Comparison of ENCODE assay signal across 10 cellular contexts in the genomic region with DNA sequence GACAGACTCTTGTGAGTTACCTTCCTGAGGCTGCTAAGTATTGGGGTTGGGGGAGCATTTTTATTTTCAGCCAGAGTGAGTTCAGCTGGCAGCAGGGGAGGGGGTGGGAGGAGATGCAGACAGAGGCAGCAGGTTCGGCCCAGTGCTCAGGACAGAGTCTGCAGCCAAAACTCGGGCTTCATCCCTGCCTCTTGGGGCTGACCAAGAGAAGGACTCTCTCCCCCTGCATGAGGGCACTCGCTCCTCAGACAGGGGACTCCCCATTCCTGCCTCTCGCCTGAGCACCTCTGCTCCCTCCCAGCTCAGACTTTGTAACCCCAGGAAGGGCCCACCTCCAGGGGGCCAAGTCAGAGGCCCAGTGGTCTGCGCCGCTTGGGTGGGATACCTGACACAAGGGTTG. TPM values are rescaled to one million over a fixed set of nuclear protein-coding genes. Genes with fewer than 3 reads are reported as not detected.
A peak's percentile ranks its signal among the peaks of the same experiment; 100 is the strongest.
DNase-seq lines count a peak whose midpoint lies in the region; ATAC-seq and TF ChIP-seq lines count a peak whose summit lies in the region.
"Had no signal": no experiment of that assay in that cellular context is flagged by ENCODE, and none has a peak within 500 bp of the region (broad histone marks: within the 10 kb centered on the region; RNA-seq: fewer than 3 reads in every experiment).

No MANE protein-coding gene starts in this region.

- H3K9me3 ChIP-seq in CD4-positive, alpha-beta memory T cell (ENCODE audit: control insufficient read depth in 1 of 2, low read length in 2 of 2), result no peaks in the 10 kb centered on the region
- H3K9me3 ChIP-seq in IMR-90 (ENCODE audit: control insufficient read depth, insufficient read depth, low read length) (no peaks in the 10 kb centered on the region), prostate gland (no peaks in the 10 kb centered on the region)
- H3K9me3 ChIP-seq: neutrophil had no signal

- peaks cover 43% of the 10 kb centered on the region for H3K4me1 ChIP-seq in CD4-positive, alpha-beta memory T cell (ENCODE audit: insufficient read depth, low read length)
- H3K4me1 ChIP-seq in IMR-90 (ENCODE audit: control insufficient read depth, insufficient read depth, low read length) (peaks cover 32% of the 10 kb centered on the region), prostate gland (replicated peaks) (peaks cover 38% of the 10 kb centered on the region)

- H3K4ac ChIP-seq in IMR-90 (ENCODE audit: low read depth, low read length), result no peak overlapping the region

- no peak overlapping the region; a peak in 1 of 4 replicates for H4K8ac ChIP-seq in IMR-90 (ENCODE audit: low read depth in 2 of 2, low read length in 2 of 2)

- no peak overlapping the region for H2AK5ac ChIP-seq in IMR-90 (ENCODE audit: low read depth, low read length)

- POLR2A ChIA-PET in CD4-positive, alpha-beta memory T cell (lab: Charles Lee; ENCODE audit: partially characterized antibody), result interaction anchor here (2.9 kb wide), 1 partner anchor 44 kb away, joined by 18 read pairs; the partner anchor contains the start of gene SIVA1
- POLR2A ChIA-PET in IMR-90 (lab: Charles Lee; ENCODE audit: unreplicated experiment), result no interaction called here

- peaks cover 10% of the 10 kb centered on the region for H3K9me1 ChIP-seq in IMR-90 (ENCODE audit: insufficient read depth, low read length)

- peak overlapping the region; percentile 70 to 95 (median 85) for H3K27ac Mint-ChIP-seq in CD4-positive, alpha-beta memory T cell
- no peak overlapping the region for H3K27ac Mint-ChIP-seq in dendritic cell treated with granulocyte-macrophage colony-stimulating factor and Interleukin-4, amounts not matched to agents 40 ng/mL and 50 ng/mL, for 4 days

- H3K9ac ChIP-seq in IMR-90 (ENCODE audit: low read depth, low read length), result no peak overlapping the region

- no peaks in the 10 kb centered on the region for H3K27me3 ChIP-seq in CD4-positive, alpha-beta memory T cell (ENCODE audit: insufficient read depth, low read length)
- H3K27me3 ChIP-seq in IMR-90 (ENCODE audit: control insufficient read depth, insufficient read depth, low read length), result no peaks in the 10 kb centered on the region
- no peaks in the 10 kb centered on the region for H3K27me3 ChIP-seq in prostate gland (replicated peaks; ENCODE audit: insufficient read depth)

- no peak overlapping the region for H4K91ac ChIP-seq in IMR-90 (ENCODE audit: insufficient read depth, low read depth, low read length)

- H2BK5ac ChIP-seq in IMR-90 (ENCODE audit: low read depth, low read length, poor library complexity, severe bottlenecking), result no peak overlapping the region

- CTCF ChIA-PET in CD4-positive, alpha-beta memory T cell (lab: Charles Lee; ENCODE audit: partially characterized antibody), result interaction anchor here (0.9 to 1.3 kb wide), 2 partner anchors 25 to 29 kb away, joined by 3 read pairs; no protein-coding TSS in a partner anchor
- CTCF ChIA-PET in IMR-90 (lab: Yijun Ruan, JAX), result no interaction called here

- no peak for DNase-seq in CD4-positive, alpha-beta memory T cell
- DNase-seq in IMR-90, result no peak
- no peak for DNase-seq in prostate gland (ENCODE audit: low spot score)
- DNase-seq in superior temporal gyrus (ENCODE audit: extremely low spot score), result no peak
- DNase-seq: EL; stimulated activated CD4-positive, alpha-beta T cell treated with anti-CD3 and anti-CD28 coated beads, Interleukin-2, amount 100 ng/mL, for 48 hours had no signal

- H3K4me3 ChIP-seq in CD4-positive, alpha-beta memory T cell (ENCODE audit: low read length in 2 of 2), result no peak overlapping the region
- H3K4me3 ChIP-seq in IMR-90 (ENCODE audit: insufficient read depth, low read depth, low read length) (no peak overlapping the region), prostate gland (no peak overlapping the region)

- no peak overlapping the region for H2BK120ac ChIP-seq in IMR-90 (ENCODE audit: low read depth, low read length)

- intact Hi-C loops in CD4-positive, alpha-beta memory T cell (cut with micrococcal nuclease), result no loop called here
- intact Hi-C loops in IMR-90 (cut with micrococcal nuclease) (no loop called here), prostate gland (cut with DNase I) (no loop called here)
- intact Hi-C loops in dendritic cell treated with granulocyte-macrophage colony-stimulating factor and Interleukin-4, amounts not matched to agents 40 ng/mL and 50 ng/mL, for 4 days (cut with micrococcal nuclease), result no loop called here

- H3K4me2 ChIP-seq in IMR-90 (ENCODE audit: low read depth, low read length), result no peak overlapping the region

- peaks cover 32% of the 10 kb centered on the region for H4K20me1 ChIP-seq in IMR-90 (ENCODE audit: insufficient read depth, low read length)

- no peak overlapping the region for H2AFZ ChIP-seq in IMR-90 (replicated peaks; ENCODE audit: low read length, poor library complexity)

- H4K5ac ChIP-seq in IMR-90 (ENCODE audit: low read depth, low read length), result no peak overlapping the region

- no CpG with 5 or more reads among the region's 6 CpGs for WGBS in IMR-90 (ENCODE audit: extremely low coverage in 2 of 2, insufficient read length in 1 of 2), 2 experiments
- WGBS in prostate gland, result 59% methylated on average over 4 of the region's 6 CpGs

- TF ChIP-seq CTCF in IMR-90 (conservative IDR thresholded peaks at IDR 0.05; ENCODE audit: low read depth, low read length) (no peak), prostate gland (IDR thresholded peaks at IDR 0.05) (no peak)

- H3K9me3 Mint-ChIP-seq in CD4-positive, alpha-beta memory T cell, result no peaks in the 10 kb centered on the region
- H3K9me3 Mint-ChIP-seq in dendritic cell treated with granulocyte-macrophage colony-stimulating factor and Interleukin-4, amounts not matched to agents 40 ng/mL and 50 ng/mL, for 4 days, result no peaks in the 10 kb centered on the region

- no peak overlapping the region for H3K23ac ChIP-seq in IMR-90 (ENCODE audit: low read depth, low read length)

- H3K79me1 ChIP-seq in IMR-90 (ENCODE audit: low read depth in 1 of 2, low read length in 2 of 2), result peaks cover 0 to 34% of the 10 kb centered on the region in 2 experiments; a peak in 3 of 4 replicates

- H3K36me3 ChIP-seq in CD4-positive, alpha-beta memory T cell (ENCODE audit: insufficient read depth, low read length), result no peaks in the 10 kb centered on the region
- H3K36me3 ChIP-seq in IMR-90 (ENCODE audit: control insufficient read depth, insufficient read depth, low read length) (peaks cover 9% of the 10 kb centered on the region; the same call in 1 of the 2 replicates), prostate gland (no peaks in the 10 kb centered on the region)

- H3K27ac ChIP-seq in CD4-positive, alpha-beta memory T cell (ENCODE audit: low read depth, low read length), result no peak overlapping the region
- H3K27ac ChIP-seq in IMR-90 (ENCODE audit: insufficient read depth, low read length) (no peak overlapping the region), prostate gland (peak overlapping the region; percentile 89 to 99)

- peaks cover 22 to 60% (median 42%) of the 10 kb centered on the region in 4 donors for H3K4me1 Mint-ChIP-seq in CD4-positive, alpha-beta memory T cell
- H3K4me1 Mint-ChIP-seq in dendritic cell treated with granulocyte-macrophage colony-stimulating factor and Interleukin-4, amounts not matched to agents 40 ng/mL and 50 ng/mL, for 4 days (ENCODE audit: low read depth), result peaks cover 80% of the 10 kb centered on the region

- H3K4me3 Mint-ChIP-seq in CD4-positive, alpha-beta memory T cell, result peak overlapping the region; percentile 74 to 85 (median 82)
- peak overlapping the region; percentile 71 for H3K4me3 Mint-ChIP-seq in dendritic cell treated with granulocyte-macrophage colony-stimulating factor and Interleukin-4, amounts not matched to agents 40 ng/mL and 50 ng/mL, for 4 days

- H3K14ac ChIP-seq in IMR-90 (replicated peaks; ENCODE audit: low read depth, low read length), result no peak overlapping the region

- H3K18ac ChIP-seq in IMR-90 (ENCODE audit: low read depth, low read length), result no peak overlapping the region

- no peak overlapping the region for H2BK15ac ChIP-seq in IMR-90 (ENCODE audit: low read depth, low read length)

- H3K27me3 Mint-ChIP-seq in CD4-positive, alpha-beta memory T cell, result no peaks in the 10 kb centered on the region
- peaks cover 23% of the 10 kb centered on the region for H3K27me3 Mint-ChIP-seq in dendritic cell treated with granulocyte-macrophage colony-stimulating factor and Interleukin-4, amounts not matched to agents 40 ng/mL and 50 ng/mL, for 4 days

- in situ Hi-C loops in IMR-90 (cut with MboI; ENCODE audit: low sequenced_read_pairs), result no loop called here

- no TSS peak for BruUV-seq in IMR-90 (replicated peaks; lab: Mats Ljungman, UMichigan)

- H2BK20ac ChIP-seq in IMR-90 (ENCODE audit: low read depth, low read length), result no peak overlapping the region

- TF ChIP-seq RAD21 in IMR-90 (IDR thresholded peaks at IDR 0.05; ENCODE audit: low read length), result no peak

- peak overlapping the region; percentile 57 for H2AK9ac ChIP-seq in IMR-90 (replicated peaks; ENCODE audit: low read depth, low read length, poor library complexity)

- no peak overlapping the region for H3K56ac ChIP-seq in IMR-90 (ENCODE audit: extremely low read depth, insufficient read depth, low read length)

- no peak for TF ChIP-seq POLR2A in IMR-90 (IDR thresholded peaks at IDR 0.05; ENCODE audit: low read depth, low read length)
- TF ChIP-seq POLR2A in prostate gland (IDR thresholded peaks at IDR 0.05), result no peak

- peaks cover 0 to under 1% of the 10 kb centered on the region in 2 donors for H3K36me3 Mint-ChIP-seq in CD4-positive, alpha-beta memory T cell
- H3K36me3 Mint-ChIP-seq in dendritic cell treated with granulocyte-macrophage colony-stimulating factor and Interleukin-4, amounts not matched to agents 40 ng/mL and 50 ng/mL, for 4 days (ENCODE audit: low read depth), result peaks cover 37% of the 10 kb centered on the region

- no peak for ATAC-seq in IMR-90 (ENCODE audit: low read depth)
- no peak for ATAC-seq in GM18873 (IDR thresholded peaks at IDR 0.05; ENCODE audit: low FRiP score, unreplicated experiment)
- no peak for ATAC-seq in HG02981 (IDR thresholded peaks at IDR 0.05; ENCODE audit: unreplicated experiment)

- dilution Hi-C loops in IMR-90 (cut with HindIII; ENCODE audit: low sequenced_read_pairs, unreplicated experiment), result no loop called here

RNA-seq across cellular contexts. Expression of gene AKT1, which starts 1.1 kb away (rescaled TPM):
- total RNA-seq in CD4-positive, alpha-beta memory T cell, result 10 to 100 TPM; 88.7 to 90.5 TPM
- 10 to 100 TPM in 1 of 2 donors, 1 to 10 TPM in 1; 5.3 to 23.5 TPM for polyA plus RNA-seq in CD4-positive, alpha-beta memory T cell
- 182 and 193 TPM in 2 replicates for total RNA-seq in IMR-90 (2012; rRNA removed)
- 221 and 242 TPM in 2 replicates for polyA plus RNA-seq in IMR-90 (2012; rRNA removed)
- 248 and 535 TPM in 2 replicates for polyA plus RNA-seq in IMR-90 (2012; cell fraction: cytosol; rRNA removed)
- polyA plus RNA-seq in IMR-90 (2012; cell fraction: nucleus; rRNA removed; ENCODE audit: low replicate concordance), result 317 and 551 TPM in 2 replicates
- total RNA-seq in prostate gland, result 100 to 1,000 TPM; 154 to 200 TPM

RNA-seq across cellular contexts. Expression of gene ZBTB42, which starts 4.2 kb away (rescaled TPM):
- 10 to 100 TPM; 11.6 to 12.3 TPM for total RNA-seq in CD4-positive, alpha-beta memory T cell
- polyA plus RNA-seq in CD4-positive, alpha-beta memory T cell, result 1 to 10 TPM; 2.0 to 2.1 TPM
- total RNA-seq in IMR-90 (2012; rRNA removed), result 1.1 and 1.3 TPM in 2 replicates
- polyA plus RNA-seq in IMR-90 (2012; rRNA removed), result 2.3 and 3.6 TPM in 2 replicates
- 1.7 and 3.3 TPM in 2 replicates for polyA plus RNA-seq in IMR-90 (2012; cell fraction: cytosol; rRNA removed)
- polyA plus RNA-seq in IMR-90 (2012; cell fraction: nucleus; rRNA removed; ENCODE audit: low replicate concordance), result 1.2 and 2.1 TPM in 2 replicates
- total RNA-seq in prostate gland, result 10 to 100 TPM; 28.4 to 40.9 TPM

RNA-seq across cellular contexts. Expression of gene SIVA1, which starts 43.7 kb away (rescaled TPM):
- 10 to 100 TPM; 69.3 to 80.2 TPM for total RNA-seq in CD4-positive, alpha-beta memory T cell
- polyA plus RNA-seq in CD4-positive, alpha-beta memory T cell, result 100 to 1,000 TPM; 208 to 266 TPM
- total RNA-seq in IMR-90 (2012; rRNA removed) (132 and 166 TPM in 2 replicates), prostate gland (100 to 1,000 TPM; 249 to 514 TPM)
- 184 and 248 TPM in 2 replicates for polyA plus RNA-seq in IMR-90 (2012; rRNA removed)
- polyA plus RNA-seq in IMR-90 (2012; cell fraction: cytosol; rRNA removed), result 392 and 403 TPM in 2 replicates
- 69.2 and 188 TPM in 2 replicates for polyA plus RNA-seq in IMR-90 (2012; cell fraction: nucleus; rRNA removed; ENCODE audit: low replicate concordance)

Comparison
In these comparisons a context has a peak if more than half of its experiments do, and no peak if none do; other contexts are left out.
1. H3K27ac ChIP-seq: peak in prostate gland (2 of 2); none in CD4-positive, alpha-beta memory T cell (single experiment) and IMR-90 (single experiment).